In genomic region chr19:51607920-51608562, GRCh38 we compare ENCODE assay signal across 8 cellular contexts. TPM values are rescaled to one million over a fixed set of nuclear protein-coding genes. Genes with fewer than 3 reads are reported as not detected.
DNase-seq lines count a peak whose midpoint lies in the region; ATAC-seq, FAIRE-seq and TF ChIP-seq lines count a peak whose summit lies in the region.

No MANE protein-coding gene starts in this region.

- H4K8ac ChIP-seq in H1 (ENCODE audit: extremely low read depth, insufficient read depth, low read length) (no peak overlapping the region), mesendoderm (ENCODE audit: low read depth, low read length) (no peak overlapping the region)

- H3K9ac ChIP-seq in DND-41 (ENCODE audit: low read depth, low read length) (no peak overlapping the region), Loucy (ENCODE audit: low read depth, low read length, poor library complexity, severe bottlenecking) (no peak overlapping the region), H1 (replicated peaks in 1 of 4; ENCODE audit: extremely low read depth in 1 of 4, low read depth in 3 of 4, low read length in 3 of 4) (no peak overlapping the region), mesendoderm (ENCODE audit: low read length) (no peak overlapping the region)

- no peaks in the 10 kb centered on the region for H3K79me2 ChIP-seq in DND-41 (ENCODE audit: insufficient read depth, low read length)
- no peaks in the 10 kb centered on the region for H3K79me2 ChIP-seq in Loucy (ENCODE audit: insufficient read depth, low read length)
- H3K79me2 ChIP-seq in H1 (ENCODE audit: control insufficient read depth in 1 of 2, insufficient read depth in 2 of 2, low read length in 2 of 2): no peaks in the 10 kb centered on the region
- H3K79me2 ChIP-seq in mesendoderm (ENCODE audit: control insufficient read depth, insufficient read depth, low read length): no peaks in the 10 kb centered on the region

- H3K36me3 ChIP-seq in DND-41 (ENCODE audit: insufficient read depth, low read length) (no peaks in the 10 kb centered on the region), Loucy (ENCODE audit: insufficient read depth, low read length) (no peaks in the 10 kb centered on the region), H1 (ENCODE audit: control insufficient read depth in 2 of 4, insufficient read depth in 4 of 4, low read length in 3 of 4) (no peaks in the 10 kb centered on the region), mesendoderm (ENCODE audit: control insufficient read depth, insufficient read depth, low read length) (no peaks in the 10 kb centered on the region)

- DNase-seq in DND-41: peak; percentile 85
- DNase-seq in activated CD4-positive, alpha-beta T cell treated with anti-CD3 and anti-CD28 coated beads for 48 hours: peak; percentile 84
- peak; percentile 70 to 91 for DNase-seq in H1 (ENCODE audit: low read depth in 1 of 2, low spot score in 2 of 2)
- peak; percentile 86 for DNase-seq in mesendoderm
- DNase-seq in stimulated activated naive B cell treated with anti-CD40 and anti-IgM and Interleukin-4, amounts not matched to agents 10 μg/mL and 1 μg/mL and 100 μg/mL, for 72 hours: peak; percentile 50

- peaks cover 66 to 82% of the 10 kb centered on the region in 2 donors for H3K4me1 Mint-ChIP-seq in stimulated activated naive B cell treated with anti-CD40 and anti-IgM and Interleukin-4, amounts not matched to agents 10 μg/mL and 1 μg/mL and 100 μg/mL, for 72 hours

- H3K27me3 Mint-ChIP-seq in stimulated activated naive B cell treated with anti-CD40 and anti-IgM and Interleukin-4, amounts not matched to agents 10 μg/mL and 1 μg/mL and 100 μg/mL, for 72 hours: peaks cover 0 to 4% of the 10 kb centered on the region in 2 donors

- 28% methylated on average over 13 of the region's 13 CpGs; no CpG with 5 or more reads in 1 of the 2 experiments for WGBS in H1 (ENCODE audit: extremely low coverage in 1 of 2, insufficient coverage in 1 of 2, insufficient read length in 1 of 2, insufficient replicate concordance in 2 of 2, low coverage in 1 of 2, low lambda C conversion rate in 2 of 2, missing lambda C conversion rate in 1 of 2), 2 experiments
- WGBS in mesendoderm (ENCODE audit: extremely low coverage, insufficient coverage, low lambda C conversion rate): no CpG with 5 or more reads among the region's 13 CpGs

- TF ChIP-seq EP300 in H1 (IDR thresholded peaks at IDR 0.05; ENCODE audit: borderline replicate concordance in 1 of 2, low read depth in 2 of 2, low read length in 2 of 2): no peak

- ATAC-seq in DND-41 (ENCODE audit: insufficient read depth, low read depth) (peak; percentile 78), GM19023 (IDR thresholded peaks at IDR 0.05; ENCODE audit: unreplicated experiment) (no peak), GM18498 (IDR thresholded peaks at IDR 0.05; ENCODE audit: unreplicated experiment) (no peak)
- no peak for ATAC-seq in stimulated activated naive B cell treated with anti-CD40 and anti-IgM and Interleukin-4, amounts not matched to agents 10 μg/mL and 1 μg/mL and 100 μg/mL, for 72 hours (replicated peaks)

- TF ChIP-seq CTCF in DND-41 (IDR thresholded peaks at IDR 0.05; ENCODE audit: borderline replicate concordance, extremely low read depth, low read length, poor library complexity, severe bottlenecking): peak; percentile 93
- peak; percentile 89 for TF ChIP-seq CTCF in Loucy (conservative IDR thresholded peaks at IDR 0.05; ENCODE audit: low read length)
- TF ChIP-seq CTCF in H1 (IDR thresholded peaks at IDR 0.05; ENCODE audit: control extremely low read depth in 1 of 3, insufficient read depth in 1 of 3, low read depth in 1 of 3, low read length in 3 of 3): peak; percentile 91 to 92 (median 92)

- H3K4me2 ChIP-seq in DND-41 (ENCODE audit: insufficient read depth, low read length) (no peak overlapping the region), Loucy (ENCODE audit: low read depth, low read length, poor library complexity, severe bottlenecking) (no peak overlapping the region), H1 (ENCODE audit: insufficient read depth in 1 of 2, low read depth in 2 of 2, low read length in 2 of 2) (no peak overlapping the region), mesendoderm (ENCODE audit: low read length) (no peak overlapping the region)

- H2AFZ ChIP-seq in DND-41 (ENCODE audit: low read depth, low read length) (no peak overlapping the region), Loucy (ENCODE audit: low read length) (no peak overlapping the region), H1 (ENCODE audit: low read length) (no peak overlapping the region)

- no peaks in the 10 kb centered on the region for H3K9me2 ChIP-seq in Loucy (replicated peaks; ENCODE audit: low read depth, low read length)

- H2BK15ac ChIP-seq in H1 (ENCODE audit: low read length) (no peak overlapping the region), mesendoderm (replicated peaks; ENCODE audit: low read depth) (no peak overlapping the region)

- no peak overlapping the region for H3K27ac Mint-ChIP-seq in stimulated activated naive B cell treated with anti-CD40 and anti-IgM and Interleukin-4, amounts not matched to agents 10 μg/mL and 1 μg/mL and 100 μg/mL, for 72 hours

- POLR2A ChIA-PET in H1 (lab: Charles Lee; ENCODE audit: partially characterized antibody): no interaction called here

- H3F3A ChIP-seq in Loucy (ENCODE audit: low read depth): no peaks in the 10 kb centered on the region

- peak; percentile 60 to 68 for TF ChIP-seq RAD21 in H1 (IDR thresholded peaks at IDR 0.05 in 1 of 2, conservative IDR thresholded peaks at IDR 0.05 in 1 of 2; ENCODE audit: low read depth in 2 of 2, low read length in 2 of 2)

- H4K20me1 ChIP-seq in DND-41 (ENCODE audit: insufficient read depth, low read length) (no peaks in the 10 kb centered on the region), Loucy (ENCODE audit: insufficient read depth, low read length, poor library complexity, severe bottlenecking) (no peaks in the 10 kb centered on the region), H1 (replicated peaks in 1 of 2; ENCODE audit: control insufficient read depth in 1 of 2, insufficient read depth in 2 of 2, low read length in 2 of 2) (no peaks in the 10 kb centered on the region)

- no peaks in the 10 kb centered on the region for H3K9me3 ChIP-seq in DND-41 (ENCODE audit: insufficient read depth, low read length, severe bottlenecking)
- H3K9me3 ChIP-seq in Loucy (ENCODE audit: insufficient read depth, low read depth, low read length): no peaks in the 10 kb centered on the region
- peaks cover 35 to 46% of the 10 kb centered on the region in 2 experiments for H3K9me3 ChIP-seq in H1 (ENCODE audit: insufficient read depth in 2 of 2, low read depth in 1 of 2, low read length in 1 of 2)

- H3K9me3 Mint-ChIP-seq in stimulated activated naive B cell treated with anti-CD40 and anti-IgM and Interleukin-4, amounts not matched to agents 10 μg/mL and 1 μg/mL and 100 μg/mL, for 72 hours: peaks cover 8 to 12% of the 10 kb centered on the region in 2 donors

- H2AK5ac ChIP-seq in H1 (ENCODE audit: low read depth, low read length) (no peak overlapping the region), mesendoderm (ENCODE audit: low read length) (no peak overlapping the region)

- H3K56ac ChIP-seq in H1 (replicated peaks; ENCODE audit: insufficient read length, low read depth, low read length) (no peak overlapping the region), mesendoderm (ENCODE audit: low read length) (no peak overlapping the region)

- H3K4ac ChIP-seq in H1 (replicated peaks; ENCODE audit: insufficient read length, low read depth, low read length) (no peak overlapping the region), mesendoderm (ENCODE audit: low read depth, low read length) (no peak overlapping the region)

- H3K4me3 Mint-ChIP-seq in stimulated activated naive B cell treated with anti-CD40 and anti-IgM and Interleukin-4, amounts not matched to agents 10 μg/mL and 1 μg/mL and 100 μg/mL, for 72 hours: peak overlapping the region; percentile 30 to 37

- H3K18ac ChIP-seq in H1 (ENCODE audit: extremely low read depth, low read length): no peak overlapping the region
- H3K18ac ChIP-seq in mesendoderm (ENCODE audit: low read length): no peak overlapping the region

- H2BK12ac ChIP-seq in H1 (ENCODE audit: low read depth, low read length): no peak overlapping the region

- no peaks in the 10 kb centered on the region for H3K4me1 ChIP-seq in DND-41 (ENCODE audit: insufficient read depth, low read length)
- H3K4me1 ChIP-seq in Loucy (ENCODE audit: insufficient read depth, low read length, poor library complexity, severe bottlenecking): no peaks in the 10 kb centered on the region
- H3K4me1 ChIP-seq in H1 (replicated peaks in 1 of 4; ENCODE audit: control insufficient read depth in 3 of 4, insufficient read depth in 4 of 4, low read length in 3 of 4): no peaks in the 10 kb centered on the region
- H3K4me1 ChIP-seq in mesendoderm (ENCODE audit: control insufficient read depth, low read depth, low read length): no peaks in the 10 kb centered on the region

- peaks cover 34 to 48% of the 10 kb centered on the region in 2 donors for H3K36me3 Mint-ChIP-seq in stimulated activated naive B cell treated with anti-CD40 and anti-IgM and Interleukin-4, amounts not matched to agents 10 μg/mL and 1 μg/mL and 100 μg/mL, for 72 hours

- H3K4me3 ChIP-seq in DND-41 (ENCODE audit: low read depth in 1 of 2, low read length in 2 of 2) (no peak overlapping the region), Loucy (ENCODE audit: low read length, poor library complexity, severe bottlenecking) (no peak overlapping the region), H1 (ENCODE audit: extremely low read depth in 1 of 4, insufficient read depth in 2 of 4, low read depth in 3 of 4, low read length in 4 of 4) (no peak overlapping the region), mesendoderm (ENCODE audit: low read length) (no peak overlapping the region)

- H3K14ac ChIP-seq in H1 (ENCODE audit: insufficient read length): no peak overlapping the region

- no peaks in the 10 kb centered on the region for H3K27me3 ChIP-seq in DND-41 (ENCODE audit: insufficient read depth, low read length, poor library complexity)
- no peaks in the 10 kb centered on the region for H3K27me3 ChIP-seq in Loucy (ENCODE audit: insufficient read depth, low read length, poor library complexity, severe bottlenecking)
- H3K27me3 ChIP-seq in H1 (replicated peaks in 1 of 4; ENCODE audit: control insufficient read depth in 3 of 4, extremely low read depth in 1 of 4, insufficient read depth in 3 of 4, low read length in 3 of 4): no peaks in the 10 kb centered on the region
- H3K27me3 ChIP-seq in mesendoderm (ENCODE audit: insufficient read depth, low read length, poor library complexity): no peaks in the 10 kb centered on the region

- CTCF ChIA-PET in H1 (lab: Charles Lee; ENCODE audit: partially characterized antibody): interaction anchor here (0.7 to 3.8 kb wide), 21 partner anchors 9 to 462 kb away, joined by 3 to 23 read pairs (median 3); no protein-coding TSS in a partner anchor

- no peak overlapping the region for H2BK120ac ChIP-seq in H1 (replicated peaks; ENCODE audit: low read depth, low read length)
- no peak overlapping the region for H2BK120ac ChIP-seq in mesendoderm (ENCODE audit: low read depth, low read length)

- H3K23ac ChIP-seq in H1 (ENCODE audit: insufficient read length) (no peak overlapping the region), mesendoderm (ENCODE audit: low read length) (no peak overlapping the region)

- no peak overlapping the region for H2BK5ac ChIP-seq in H1 (ENCODE audit: low read depth, low read length)
- no peak overlapping the region for H2BK5ac ChIP-seq in mesendoderm (ENCODE audit: low read length)

- peak; percentile 69 for FAIRE-seq in H1 (lab: Jason Lieb, UNC)

- H3K27ac ChIP-seq in DND-41 (ENCODE audit: low read length): no peak overlapping the region
- no peak overlapping the region for H3K27ac ChIP-seq in H1 (ENCODE audit: low read depth, low read length)
- H3K27ac ChIP-seq in mesendoderm (ENCODE audit: low read depth, low read length): no peak overlapping the region

- TF ChIP-seq POLR2A in H1 (IDR thresholded peaks at IDR 0.05; ENCODE audit: control extremely low read depth in 1 of 2, low read depth in 2 of 2, low read length in 2 of 2): no peak

- no peak overlapping the region for H4K91ac ChIP-seq in H1 (replicated peaks; ENCODE audit: insufficient read length, low read length)

- no peaks in the 10 kb centered on the region for H3K79me1 ChIP-seq in H1 (ENCODE audit: low read depth, low read length)
- no peaks in the 10 kb centered on the region for H3K79me1 ChIP-seq in mesendoderm (ENCODE audit: low read length)

- H4K5ac ChIP-seq in H1 (ENCODE audit: insufficient read length, low read depth, low read length): no peak overlapping the region
- no peak overlapping the region for H4K5ac ChIP-seq in mesendoderm (ENCODE audit: low read length)

- no peak overlapping the region for H2BK20ac ChIP-seq in H1 (ENCODE audit: low read length)

- no peaks in the 10 kb centered on the region for H3K23me2 ChIP-seq in H1 (ENCODE audit: low read depth, low read length)

RNA-seq across cellular contexts. Expression of gene SIGLEC5, which starts 22.2 kb away (rescaled TPM):
- total RNA-seq in H1 (2021; fragmentation: NEBNext Ultra II Directional; extraction: Animal tissue kit (Norgen Biotek cat#: 25700)): not detected in 2 replicates
- not detected in 2 replicates for polyA plus RNA-seq in H1 (2011; rRNA removed)
- polyA plus RNA-seq in H1 (2011; cell fraction: cytosol; rRNA removed): not detected
- not detected for polyA plus RNA-seq in H1 (2011; cell fraction: nucleus; rRNA removed)
- not detected in 4 replicates for polyA plus RNA-seq in H1 (2012, experiment 1 of 2)
- polyA plus RNA-seq in H1 (2012, experiment 2 of 2): not detected
- polyA plus RNA-seq in H1 (2013, experiment 1 of 2): not detected
- polyA plus RNA-seq in H1 (2013, experiment 2 of 2): not detected
- not detected in 2 replicates for polyA minus RNA-seq in H1 (2011; rRNA and poly(A)+ RNA removed)
- polyA minus RNA-seq in H1 (2011; cell fraction: cytosol; rRNA and poly(A)+ RNA removed): not detected
- not detected for polyA minus RNA-seq in H1 (2011; cell fraction: nucleus; rRNA and poly(A)+ RNA removed)
- polyA plus RNA-seq in mesendoderm (2013, experiment 1 of 2): not detected
- not detected for polyA plus RNA-seq in mesendoderm (2013, experiment 2 of 2)

RNA-seq across cellular contexts. Expression of gene ZNF175, which starts 37.0 kb away (rescaled TPM):
- total RNA-seq in H1 (2021; fragmentation: NEBNext Ultra II Directional; extraction: Animal tissue kit (Norgen Biotek cat#: 25700)): 11.0 and 11.1 TPM in 2 replicates
- 1.5 and 1.7 TPM in 2 replicates for polyA plus RNA-seq in H1 (2011; rRNA removed)
- polyA plus RNA-seq in H1 (2011; cell fraction: cytosol; rRNA removed): 2.1 TPM
- 3.1 TPM for polyA plus RNA-seq in H1 (2011; cell fraction: nucleus; rRNA removed)
- 6.7 to 9.4 TPM (median 7.9 TPM) in 4 replicates for polyA plus RNA-seq in H1 (2012, experiment 1 of 2)
- 1.1 TPM for polyA plus RNA-seq in H1 (2012, experiment 2 of 2)
- polyA plus RNA-seq in H1 (2013, experiment 1 of 2): 2.9 TPM
- polyA plus RNA-seq in H1 (2013, experiment 2 of 2): 3.7 TPM
- 6.1 and 7.5 TPM in 2 replicates for polyA minus RNA-seq in H1 (2011; rRNA and poly(A)+ RNA removed)
- polyA minus RNA-seq in H1 (2011; cell fraction: cytosol; rRNA and poly(A)+ RNA removed): 3.2 TPM
- polyA minus RNA-seq in H1 (2011; cell fraction: nucleus; rRNA and poly(A)+ RNA removed): 6.5 TPM
- 3.4 TPM for polyA plus RNA-seq in mesendoderm (2013, experiment 1 of 2)
- 3.2 TPM for polyA plus RNA-seq in mesendoderm (2013, experiment 2 of 2)

RNA-seq across cellular contexts. Expression of gene SIGLEC14, which starts 38.6 kb away (rescaled TPM):
- total RNA-seq in H1 (2021; fragmentation: NEBNext Ultra II Directional; extraction: Animal tissue kit (Norgen Biotek cat#: 25700)): not detected in 2 replicates
- not detected in 2 replicates for polyA plus RNA-seq in H1 (2011; rRNA removed)
- polyA plus RNA-seq in H1 (2011; cell fraction: cytosol; rRNA removed): not detected
- polyA plus RNA-seq in H1 (2011; cell fraction: nucleus; rRNA removed): not detected
- polyA plus RNA-seq in H1 (2012, experiment 1 of 2): 0.08 TPM in 1 of 4 replicates, not detected in the others
- polyA plus RNA-seq in H1 (2012, experiment 2 of 2): not detected
- not detected for polyA plus RNA-seq in H1 (2013, experiment 1 of 2)
- polyA plus RNA-seq in H1 (2013, experiment 2 of 2): 0.04 TPM
- not detected in 2 replicates for polyA minus RNA-seq in H1 (2011; rRNA and poly(A)+ RNA removed)
- not detected for polyA minus RNA-seq in H1 (2011; cell fraction: cytosol; rRNA and poly(A)+ RNA removed)
- not detected for polyA minus RNA-seq in H1 (2011; cell fraction: nucleus; rRNA and poly(A)+ RNA removed)
- polyA plus RNA-seq in mesendoderm (2013, experiment 1 of 2): 0.01 TPM
- 0.03 TPM for polyA plus RNA-seq in mesendoderm (2013, experiment 2 of 2)
